In genomic region chr1:159009287-159009686, GRCh38 we compare ENCODE assay signal across 9 cellular contexts. TPM values are rescaled to one million over a fixed set of nuclear protein-coding genes. Genes with fewer than 3 reads are reported as not detected.
A peak's percentile ranks its signal among the peaks of the same experiment; 100 is the strongest.
DNase-seq lines count a peak whose midpoint lies in the region; ATAC-seq, FAIRE-seq and TF ChIP-seq lines count a peak whose summit lies in the region.
"Had no signal": no experiment of that assay in that cellular context is flagged by ENCODE, and none has a peak within 500 bp of the region (broad histone marks: within the 10 kb centered on the region; RNA-seq: fewer than 3 reads in every experiment).

No MANE protein-coding gene starts in this region.

- no peak for FAIRE-seq in K562 (lab: Jason Lieb, UNC)
- FAIRE-seq: G401.6 had no signal

- H4K20me1 ChIP-seq in K562 (replicated peaks; ENCODE audit: control insufficient read depth, insufficient read depth, low read length) = no peaks in the 10 kb centered on the region

- no TSS peak for BruUV-seq in K562 (replicated peaks; lab: Mats Ljungman, UMichigan)

- in situ Hi-C loops in K562 (cut with MboI) = loop anchor here (10.0 kb wide), 1 partner anchor 344 kb away; no protein-coding TSS in a partner anchor

- DNase-seq in A172 (ENCODE audit: low spot score) (peak; percentile 31), K562 (ENCODE audit: extremely low read depth in 1 of 4, low spot score in 3 of 4) (no peak), DMS114 treated with DMSO at 0.1 percent for 48 hours (lab: John Stamatoyannopoulos, UW; ENCODE audit: unreplicated experiment) (no peak), NCI-H1436 (lab: John Stamatoyannopoulos, UW) (no peak)

- intact Hi-C loops in K562 (cut with micrococcal nuclease) = no loop called here

- H3K27me3 ChIP-seq in K562 (ENCODE audit: control insufficient read depth in 2 of 2, insufficient read depth in 2 of 2, low read length in 2 of 2) (no peaks in the 10 kb centered on the region), muscle layer of colon (ENCODE audit: control insufficient read depth in 1 of 2, insufficient read depth in 2 of 2, low read length in 2 of 2) (no peaks in the 10 kb centered on the region)

- no peak for TF ChIP-seq EP300 in K562 (IDR thresholded peaks at IDR 0.05; ENCODE audit: low read length)

- H3K4me2 ChIP-seq in K562 (ENCODE audit: insufficient read depth, low read length) = no peak overlapping the region

- CTCF ChIA-PET in K562 (lab: Yijun Ruan, JAX; ENCODE audit: low intra/inter-chr PET ratio) = no interaction called here

- H3K4me3 ChIP-seq in K562 = no peak overlapping the region
- H3K4me3 ChIP-seq in muscle layer of colon (ENCODE audit: low read depth in 1 of 2, low read length in 2 of 2) = peak overlapping the region in 1 of 2 donors; percentile 76

- TF ChIP-seq POLR2A in K562 (conservative IDR thresholded peaks at IDR 0.05) = no peak

- WGBS in K562 (ENCODE audit: insufficient coverage, low coverage, missing lambda C conversion rate) = 4% methylated on average over 2 of the region's 2 CpGs

- H3K27ac ChIP-seq in K562 (ENCODE audit: extremely low read depth, low read depth, low read length) (no peak overlapping the region), muscle layer of colon (ENCODE audit: low read depth, low read length) (peak overlapping the region; percentile 78)

- H2AFZ ChIP-seq in K562 (ENCODE audit: low read depth, low read length) = peak overlapping the region; percentile 38; the same call in 1 of the 2 replicates

- H3K4me1 ChIP-seq in K562 (replicated peaks in 1 of 2; ENCODE audit: control insufficient read depth in 2 of 2, insufficient read depth in 2 of 2, low read length in 2 of 2) (no peaks in the 10 kb centered on the region; a peak in 2 of 5 replicates), muscle layer of colon (ENCODE audit: insufficient read depth, low read length) (no peaks in the 10 kb centered on the region)

- no peak for TF ChIP-seq RAD21 in K562 (CRISPR knock-in tag; conservative IDR thresholded peaks at IDR 0.05 in 1 of 2, IDR thresholded peaks at IDR 0.05 in 1 of 2)

- H3K36me3 ChIP-seq in K562 (ENCODE audit: control insufficient read depth, insufficient read depth, low read length) = no peaks in the 10 kb centered on the region
- H3K36me3 ChIP-seq in muscle layer of colon (ENCODE audit: insufficient read depth, low read length) = no peaks in the 10 kb centered on the region

- no peaks in the 10 kb centered on the region for H3K9me3 ChIP-seq in K562 (replicated peaks; ENCODE audit: control insufficient read depth, insufficient read depth, low read depth, low read length)
- H3K9me3 ChIP-seq in muscle layer of colon (ENCODE audit: low read length) = no peaks in the 10 kb centered on the region

- no peak for TF ChIP-seq CTCF in K562 (IDR thresholded peaks at IDR 0.05 in 2 of 3, conservative IDR thresholded peaks at IDR 0.05 in 1 of 3; ENCODE audit: insufficient read depth in 2 of 3, low read depth in 1 of 3, low read length in 3 of 3)

- no peaks in the 10 kb centered on the region for H3K9me1 ChIP-seq in K562 (ENCODE audit: control insufficient read depth, insufficient read depth, low read length)

- ATAC-seq in HG02678 (IDR thresholded peaks at IDR 0.05; ENCODE audit: unreplicated experiment) (peak; percentile 19), K562 (no peak), GM21717 (IDR thresholded peaks at IDR 0.05; ENCODE audit: unreplicated experiment) (no peak), GM21737 (IDR thresholded peaks at IDR 0.05; ENCODE audit: unreplicated experiment) (no peak)

- H3K9ac ChIP-seq in K562 (ENCODE audit: insufficient read depth in 1 of 2, low read depth in 2 of 2, low read length in 2 of 2) (no peak overlapping the region), muscle layer of colon (ENCODE audit: low read length) (no peak overlapping the region)

- POLR2A ChIA-PET in K562 (lab: Yijun Ruan, JAX) = no interaction called here

- H3K79me2 ChIP-seq in K562 (ENCODE audit: control insufficient read depth, insufficient read depth, low read length) = no peaks in the 10 kb centered on the region

TF ChIP-seq in K562, 482 proteins besides CTCF, POLR2A, EP300 and RAD21:
- peak; percentile 7; the same call in 1 of the 2 replicates for TF ChIP-seq ZNF197 (CRISPR knock-in tag; IDR thresholded peaks at IDR 0.05; ENCODE audit: low read depth)
- 0 out of 2 replicates have a peak, but pooled peaks have one; percentile 47 for TF ChIP-seq ZKSCAN8 (CRISPR knock-in tag; IDR thresholded peaks at IDR 0.05)
- TF ChIP-seq GTF2E2 (tag; IDR thresholded peaks at IDR 0.05) = peak; percentile 81
- no peak for TF ChIP-seq EZH2 (IDR thresholded peaks at IDR 0.05; ENCODE audit: borderline replicate concordance, low read depth, low read length)

RNA-seq across cellular contexts. Expression of gene IFI16, which starts 0.4 kb away (rescaled TPM):
- total RNA-seq in A172 (2014; rRNA removed; shearing (Covaris generic)) = 52.3 and 58.7 TPM in 2 replicates
- 0.25 and 0.32 TPM in 2 replicates for total RNA-seq in K562 (2011; cell fraction: chromatin; rRNA removed; ENCODE audit: low replicate concordance)
- total RNA-seq in K562 (2011; cell fraction: nucleolus; rRNA removed) = 0.17 TPM in 1 of 2 replicates, not detected in the other
- total RNA-seq in K562 (2011; cell fraction: nucleoplasm; rRNA removed) = 0.84 TPM in 1 of 2 replicates, not detected in the other
- total RNA-seq in K562 (2014; rRNA removed) (1.2 and 1.6 TPM in 2 replicates), K562 (2014; rRNA removed; fragmentation: Illumina TruSeq; extraction: Trizol) (0.45 and 1.0 TPM in 2 replicates), K562 (2015; rRNA removed; fragmentation: Illumina TruSeq; extraction: Trizol) (1.4 and 1.9 TPM in 2 replicates), K562 (2021) (1.1 and 1.8 TPM in 2 replicates)
- polyA plus RNA-seq in K562 (2011; rRNA removed) (0.18 and 0.70 TPM in 2 replicates), K562 (2014; fragmentation: Illumina TruSeq; extraction: Trizol) (2.6 and 3.2 TPM in 2 replicates), K562 (2014; fragmentation: Nextera tagmentation; extraction: Ambion mirVana) (1 to 10 TPM; 1.7 to 2.8 TPM), K562 (2014; rRNA removed) (1.6 and 2.3 TPM in 2 replicates)
- polyA plus RNA-seq in K562 (2011; cell fraction: cytosol; rRNA removed) = 0.04 and 0.19 TPM in 2 replicates
- 0.15 and 0.51 TPM in 2 replicates for polyA plus RNA-seq in K562 (2011; cell fraction: nucleus; rRNA removed)
- polyA plus RNA-seq in K562 (2012) = 2.9 and 16.3 TPM in 2 replicates
- polyA minus RNA-seq in K562 (2011; rRNA and poly(A)+ RNA removed) = 0.33 and 0.63 TPM in 2 replicates
- 0.67 TPM in 1 of 2 replicates, not detected in the other for polyA minus RNA-seq in K562 (2011; cell fraction: cytosol; rRNA and poly(A)+ RNA removed)
- polyA minus RNA-seq in K562 (2011; cell fraction: nucleus; rRNA and poly(A)+ RNA removed) = 0.27 TPM in 1 of 2 replicates, not detected in the other

Comparison
In these comparisons a context has a peak if more than half of its experiments do, and no peak if none do; other contexts are left out.
1. RNA of gene IFI16, which starts 0.4 kb away (total RNA-seq): 52.3 to 58.7 TPM in A172; 0.17 to 1.9 TPM in K562; every median in the first group is over 10 times any median in the second.